In genomic region chr7:123894753-123895152, GRCh38 we compare ENCODE assay signal across 14 cellular contexts. TPM values are rescaled to one million over a fixed set of nuclear protein-coding genes. Genes with fewer than 3 reads are reported as not detected.
"Had no signal": no experiment of that assay in that cellular context is flagged by ENCODE, and none has a peak within 500 bp of the region (broad histone marks: within the 10 kb centered on the region; RNA-seq: fewer than 3 reads in every experiment).

No MANE protein-coding gene starts in this region.

RNA-seq across cellular contexts. Expression of gene SPAM1, which starts 30.3 kb away (rescaled TPM):
- total RNA-seq: activated B cell treated with CpG ODN at 0.5 μM for 24 hours; activated CD4-positive, alpha-beta memory T cell treated with anti-CD3 and anti-CD28 coated beads for 36 hours; activated CD4-positive, alpha-beta memory T cell treated with anti-CD3 and anti-CD28 coated beads, Interleukin-2, amount 10 ng/mL, durations not matched to agents 7 days and 5 days; activated CD4-positive, alpha-beta T cell treated with anti-CD3 and anti-CD28 coated beads for 36 hours; activated CD4-positive, alpha-beta T cell treated with anti-CD3 and anti-CD28 coated beads, Interleukin-2, amount 10 ng/mL, durations not matched to agents 24 days and 14 days; activated CD4-positive, alpha-beta T cell treated with anti-CD3 and anti-CD28 coated beads, Interleukin-2, amount 10 ng/mL, durations not matched to agents 7 days and 5 days; activated CD8-positive, alpha-beta memory T cell treated with anti-CD3 and anti-CD28 coated beads for 36 hours; activated CD8-positive, alpha-beta memory T cell treated with anti-CD3 and anti-CD28 coated beads, Interleukin-2, amount 10 ng/mL, durations not matched to agents 7 days and 5 days; activated CD8-positive, alpha-beta T cell treated with anti-CD3 and anti-CD28 coated beads for 36 hours; activated CD8-positive, alpha-beta T cell treated with anti-CD3 and anti-CD28 coated beads, Interleukin-2, amount 10 ng/mL, durations not matched to agents 7 days and 5 days; T-helper 1 cell treated with Interleukin-12 subunit alpha and Interleukin-12 subunit beta and Interleukin-4 antibody, amounts not matched to agents 30 ng/mL and 1 ng/mL, for 36 hours; T-helper 17 cell; T-helper 2 cell treated with Interferon-gamma antibody and Interleukin-4, amounts not matched to agents 100 ng/mL and 5 ng/mL, for 36 hours; WTC11 had no signal

RNA-seq across cellular contexts. Expression of gene HYAL4, which starts 49.8 kb away (rescaled TPM):
- total RNA-seq: activated B cell treated with CpG ODN at 0.5 μM for 24 hours; activated CD4-positive, alpha-beta memory T cell treated with anti-CD3 and anti-CD28 coated beads, Interleukin-2, amount 10 ng/mL, durations not matched to agents 7 days and 5 days; activated CD4-positive, alpha-beta T cell treated with anti-CD3 and anti-CD28 coated beads, Interleukin-2, amount 10 ng/mL, durations not matched to agents 24 days and 14 days; activated CD8-positive, alpha-beta memory T cell treated with anti-CD3 and anti-CD28 coated beads for 36 hours; activated CD8-positive, alpha-beta memory T cell treated with anti-CD3 and anti-CD28 coated beads, Interleukin-2, amount 10 ng/mL, durations not matched to agents 7 days and 5 days; activated CD8-positive, alpha-beta T cell treated with anti-CD3 and anti-CD28 coated beads for 36 hours; activated CD8-positive, alpha-beta T cell treated with anti-CD3 and anti-CD28 coated beads, Interleukin-2, amount 10 ng/mL, durations not matched to agents 7 days and 5 days; T-helper 1 cell treated with Interleukin-12 subunit alpha and Interleukin-12 subunit beta and Interleukin-4 antibody, amounts not matched to agents 30 ng/mL and 1 ng/mL, for 36 hours; T-helper 17 cell; T-helper 2 cell treated with Interferon-gamma antibody and Interleukin-4, amounts not matched to agents 100 ng/mL and 5 ng/mL, for 36 hours; WTC11 had no signal
